Comparison of ENCODE assay signal across 1 cellular context in the genomic region with DNA sequence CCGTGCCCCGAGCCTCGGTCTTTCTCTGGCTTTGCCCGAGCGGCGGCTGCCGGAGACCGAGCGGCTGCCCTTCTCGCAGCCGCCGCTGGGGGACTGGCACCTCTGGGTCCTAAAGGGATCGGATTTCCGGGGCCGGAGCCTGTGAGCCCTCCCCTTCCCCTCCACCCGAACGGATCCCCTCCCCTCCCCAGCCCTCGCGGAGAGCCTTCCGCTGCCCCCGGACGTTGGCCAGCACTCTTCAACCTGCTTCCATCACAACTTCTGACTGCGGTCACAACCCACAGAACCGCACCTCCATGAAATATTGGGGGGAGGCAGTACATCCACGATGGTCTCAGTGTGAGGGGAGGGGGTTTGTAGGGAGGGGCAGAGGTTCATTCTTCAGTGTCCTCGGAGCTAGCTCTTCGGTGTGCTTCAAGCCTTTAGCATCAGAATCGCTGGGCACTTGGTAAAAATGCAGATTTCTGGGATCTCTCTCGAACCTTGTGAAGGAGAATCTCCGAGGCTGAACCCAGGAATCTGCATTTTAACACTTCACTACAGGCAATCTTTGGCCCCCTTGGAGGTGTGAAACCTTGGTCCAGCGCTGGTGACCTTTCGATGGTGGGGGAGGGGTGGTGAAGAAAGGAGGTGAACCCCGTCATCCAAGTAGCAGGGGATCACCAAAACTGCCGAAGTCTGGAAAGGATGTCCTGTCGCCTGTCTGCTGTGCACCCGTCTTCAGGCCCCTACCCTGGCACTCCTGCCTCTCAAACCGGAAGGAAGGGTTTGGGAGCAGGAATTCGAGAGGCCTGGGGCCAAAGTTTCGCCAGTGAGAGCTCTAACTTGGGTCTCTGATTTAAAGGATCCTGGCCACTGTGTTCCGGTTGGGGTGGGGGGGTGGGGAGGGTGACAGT.
TF ChIP-seq lines count a peak whose summit lies in the region.

No MANE protein-coding gene starts in this region.

TF ChIP-seq in HepG2, 621 proteins besides CTCF, POLR2A, EP300 and RAD21 (continued from another document and continues in another):
- TF ChIP-seq, protein P1, sequence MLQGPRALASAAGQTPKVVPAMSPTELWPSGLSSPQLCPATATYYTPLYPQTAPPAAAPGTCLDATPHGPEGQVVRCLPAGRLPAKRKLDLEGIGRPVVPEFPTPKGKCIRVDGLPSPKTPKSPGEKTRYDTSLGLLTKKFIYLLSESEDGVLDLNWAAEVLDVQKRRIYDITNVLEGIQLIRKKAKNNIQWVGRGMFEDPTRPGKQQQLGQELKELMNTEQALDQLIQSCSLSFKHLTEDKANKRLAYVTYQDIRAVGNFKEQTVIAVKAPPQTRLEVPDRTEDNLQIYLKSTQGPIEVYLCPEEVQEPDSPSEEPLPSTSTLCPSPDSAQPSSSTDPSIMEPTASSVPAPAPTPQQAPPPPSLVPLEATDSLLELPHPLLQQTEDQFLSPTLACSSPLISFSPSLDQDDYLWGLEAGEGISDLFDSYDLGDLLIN (CRISPR knock-in tag; IDR thresholded peaks at IDR 0.05; ENCODE audit: borderline replicate concordance), result no peak
- TF ChIP-seq CHD4 (IDR thresholded peaks at IDR 0.05; ENCODE audit: borderline replicate concordance, low read length) (peak; percentile 57; the same call in 1 of the 2 replicates), HNRNPL (IDR thresholded peaks at IDR 0.05; ENCODE audit: low read depth, low read length) (0 out of 2 replicates have a peak, but pooled peaks have one; percentile 52), ZNF34 (CRISPR knock-in tag; IDR thresholded peaks at IDR 0.05; ENCODE audit: borderline replicate concordance) (0 out of 2 replicates have a peak, but pooled peaks have one; percentile 17), GABPB1 (CRISPR knock-in tag; IDR thresholded peaks at IDR 0.05) (peak; percentile 79), SIX1 (CRISPR knock-in tag; IDR thresholded peaks at IDR 0.05; ENCODE audit: borderline replicate concordance) (peak; percentile 44; the same call in 1 of the 2 replicates), NR2F6 (IDR thresholded peaks at IDR 0.05) (peak; percentile 16; the same call in 1 of the 2 replicates), NR2F6 (CRISPR knock-in tag; IDR thresholded peaks at IDR 0.05) (no peak), ZNF773 (CRISPR knock-in tag; IDR thresholded peaks at IDR 0.05; ENCODE audit: borderline replicate concordance) (no peak), PCBP1 (IDR thresholded peaks at IDR 0.05; ENCODE audit: borderline replicate concordance, low read depth, low read length) (peak; percentile 97), ZSCAN20 (CRISPR knock-in tag; IDR thresholded peaks at IDR 0.05; ENCODE audit: borderline replicate concordance) (no peak; the same call in 1 of the 2 replicates), KLF16 (CRISPR knock-in tag; IDR thresholded peaks at IDR 0.05) (0 out of 4 replicates have a peak, but pooled peaks of 1 of the 2 experiments have one; percentile 49), HNRNPK (IDR thresholded peaks at IDR 0.05; ENCODE audit: low read depth, low read length, poor library complexity, severe bottlenecking) (peak; percentile 95), ZNF891 (CRISPR knock-in tag; IDR thresholded peaks at IDR 0.05) (no peak), ZNF160 (CRISPR knock-in tag; IDR thresholded peaks at IDR 0.05) (no peak), RBFOX2 (IDR thresholded peaks at IDR 0.05; ENCODE audit: low read depth, low read length) (no peak), ATF7-NPFF (CRISPR knock-in tag; IDR thresholded peaks at IDR 0.05; ENCODE audit: low read depth) (no peak), ZNF768 (CRISPR knock-in tag; IDR thresholded peaks at IDR 0.05) (peak; percentile 57; the same call in 1 of the 2 replicates), ETV5 (CRISPR knock-in tag; IDR thresholded peaks at IDR 0.05; ENCODE audit: borderline replicate concordance) (peak; percentile 81), SMYD3 (CRISPR knock-in tag; IDR thresholded peaks at IDR 0.05) (no peak), ZNF232 (CRISPR knock-in tag; IDR thresholded peaks at IDR 0.05; ENCODE audit: borderline replicate concordance) (no peak; the same call in 1 of the 2 replicates), ZNF337 (CRISPR knock-in tag; IDR thresholded peaks at IDR 0.05; ENCODE audit: borderline replicate concordance, low read depth) (no peak), ZSCAN29 (CRISPR knock-in tag; conservative IDR thresholded peaks at IDR 0.05) (0 out of 2 replicates have a peak, but pooled peaks have one; percentile 42), JUNB (CRISPR knock-in tag; IDR thresholded peaks at IDR 0.05; ENCODE audit: borderline replicate concordance) (0 out of 2 replicates have a peak, but pooled peaks have one; percentile 38), ZC3H13 (CRISPR knock-in tag; IDR thresholded peaks at IDR 0.05) (peak; percentile 22; the same call in 1 of the 2 replicates), MED8 (CRISPR knock-in tag; IDR thresholded peaks at IDR 0.05; ENCODE audit: insufficient replicate concordance) (peak; percentile 32), ZSCAN21 (CRISPR knock-in tag; IDR thresholded peaks at IDR 0.05; ENCODE audit: borderline replicate concordance) (peak; percentile 96), GABPA (IDR thresholded peaks at IDR 0.05; ENCODE audit: low read depth, low read length) (peak; percentile 52), GABPA (CRISPR knock-in tag; IDR thresholded peaks at IDR 0.05; ENCODE audit: low read depth) (peak; percentile 74)
- TF ChIP-seq, protein P2, sequence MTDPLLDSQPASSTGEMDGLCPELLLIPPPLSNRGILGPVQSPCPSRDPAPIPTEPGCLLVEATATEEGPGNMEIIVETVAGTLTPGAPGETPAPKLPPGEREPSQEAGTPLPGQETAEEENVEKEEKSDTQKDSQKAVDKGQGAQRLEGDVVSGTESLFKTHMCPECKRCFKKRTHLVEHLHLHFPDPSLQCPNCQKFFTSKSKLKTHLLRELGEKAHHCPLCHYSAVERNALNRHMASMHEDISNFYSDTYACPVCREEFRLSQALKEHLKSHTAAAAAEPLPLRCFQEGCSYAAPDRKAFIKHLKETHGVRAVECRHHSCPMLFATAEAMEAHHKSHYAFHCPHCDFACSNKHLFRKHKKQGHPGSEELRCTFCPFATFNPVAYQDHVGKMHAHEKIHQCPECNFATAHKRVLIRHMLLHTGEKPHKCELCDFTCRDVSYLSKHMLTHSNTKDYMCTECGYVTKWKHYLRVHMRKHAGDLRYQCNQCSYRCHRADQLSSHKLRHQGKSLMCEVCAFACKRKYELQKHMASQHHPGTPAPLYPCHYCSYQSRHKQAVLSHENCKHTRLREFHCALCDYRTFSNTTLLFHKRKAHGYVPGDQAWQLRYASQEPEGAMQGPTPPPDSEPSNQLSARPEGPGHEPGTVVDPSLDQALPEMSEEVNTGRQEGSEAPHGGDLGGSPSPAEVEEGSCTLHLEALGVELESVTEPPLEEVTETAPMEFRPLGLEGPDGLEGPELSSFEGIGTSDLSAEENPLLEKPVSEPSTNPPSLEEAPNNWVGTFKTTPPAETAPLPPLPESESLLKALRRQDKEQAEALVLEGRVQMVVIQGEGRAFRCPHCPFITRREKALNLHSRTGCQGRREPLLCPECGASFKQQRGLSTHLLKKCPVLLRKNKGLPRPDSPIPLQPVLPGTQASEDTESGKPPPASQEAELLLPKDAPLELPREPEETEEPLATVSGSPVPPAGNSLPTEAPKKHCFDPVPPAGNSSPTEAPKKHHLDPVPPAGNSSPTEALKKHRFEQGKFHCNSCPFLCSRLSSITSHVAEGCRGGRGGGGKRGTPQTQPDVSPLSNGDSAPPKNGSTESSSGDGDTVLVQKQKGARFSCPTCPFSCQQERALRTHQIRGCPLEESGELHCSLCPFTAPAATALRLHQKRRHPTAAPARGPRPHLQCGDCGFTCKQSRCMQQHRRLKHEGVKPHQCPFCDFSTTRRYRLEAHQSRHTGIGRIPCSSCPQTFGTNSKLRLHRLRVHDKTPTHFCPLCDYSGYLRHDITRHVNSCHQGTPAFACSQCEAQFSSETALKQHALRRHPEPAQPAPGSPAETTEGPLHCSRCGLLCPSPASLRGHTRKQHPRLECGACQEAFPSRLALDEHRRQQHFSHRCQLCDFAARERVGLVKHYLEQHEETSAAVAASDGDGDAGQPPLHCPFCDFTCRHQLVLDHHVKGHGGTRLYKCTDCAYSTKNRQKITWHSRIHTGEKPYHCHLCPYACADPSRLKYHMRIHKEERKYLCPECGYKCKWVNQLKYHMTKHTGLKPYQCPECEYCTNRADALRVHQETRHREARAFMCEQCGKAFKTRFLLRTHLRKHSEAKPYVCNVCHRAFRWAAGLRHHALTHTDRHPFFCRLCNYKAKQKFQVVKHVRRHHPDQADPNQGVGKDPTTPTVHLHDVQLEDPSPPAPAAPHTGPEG (CRISPR knock-in tag; IDR thresholded peaks at IDR 0.05), result no peak
- TF ChIP-seq, protein P3, sequence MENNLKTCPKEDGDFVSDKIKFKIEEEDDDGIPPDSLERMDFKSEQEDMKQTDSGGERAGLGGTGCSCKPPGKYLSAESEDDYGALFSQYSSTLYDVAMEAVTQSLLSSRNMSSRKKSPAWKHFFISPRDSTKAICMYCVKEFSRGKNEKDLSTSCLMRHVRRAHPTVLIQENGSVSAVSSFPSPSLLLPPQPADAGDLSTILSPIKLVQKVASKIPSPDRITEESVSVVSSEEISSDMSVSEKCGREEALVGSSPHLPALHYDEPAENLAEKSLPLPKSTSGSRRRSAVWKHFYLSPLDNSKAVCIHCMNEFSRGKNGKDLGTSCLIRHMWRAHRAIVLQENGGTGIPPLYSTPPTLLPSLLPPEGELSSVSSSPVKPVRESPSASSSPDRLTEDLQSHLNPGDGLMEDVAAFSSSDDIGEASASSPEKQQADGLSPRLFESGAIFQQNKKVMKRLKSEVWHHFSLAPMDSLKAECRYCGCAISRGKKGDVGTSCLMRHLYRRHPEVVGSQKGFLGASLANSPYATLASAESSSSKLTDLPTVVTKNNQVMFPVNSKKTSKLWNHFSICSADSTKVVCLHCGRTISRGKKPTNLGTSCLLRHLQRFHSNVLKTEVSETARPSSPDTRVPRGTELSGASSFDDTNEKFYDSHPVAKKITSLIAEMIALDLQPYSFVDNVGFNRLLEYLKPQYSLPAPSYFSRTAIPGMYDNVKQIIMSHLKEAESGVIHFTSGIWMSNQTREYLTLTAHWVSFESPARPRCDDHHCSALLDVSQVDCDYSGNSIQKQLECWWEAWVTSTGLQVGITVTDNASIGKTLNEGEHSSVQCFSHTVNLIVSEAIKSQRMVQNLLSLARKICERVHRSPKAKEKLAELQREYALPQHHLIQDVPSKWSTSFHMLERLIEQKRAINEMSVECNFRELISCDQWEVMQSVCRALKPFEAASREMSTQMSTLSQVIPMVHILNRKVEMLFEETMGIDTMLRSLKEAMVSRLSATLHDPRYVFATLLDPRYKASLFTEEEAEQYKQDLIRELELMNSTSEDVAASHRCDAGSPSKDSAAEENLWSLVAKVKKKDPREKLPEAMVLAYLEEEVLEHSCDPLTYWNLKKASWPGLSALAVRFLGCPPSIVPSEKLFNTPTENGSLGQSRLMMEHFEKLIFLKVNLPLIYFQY (CRISPR knock-in tag; IDR thresholded peaks at IDR 0.05; ENCODE audit: borderline replicate concordance), result 0 out of 2 replicates have a peak, but pooled peaks have one; percentile 17
- TF ChIP-seq, protein P4, sequence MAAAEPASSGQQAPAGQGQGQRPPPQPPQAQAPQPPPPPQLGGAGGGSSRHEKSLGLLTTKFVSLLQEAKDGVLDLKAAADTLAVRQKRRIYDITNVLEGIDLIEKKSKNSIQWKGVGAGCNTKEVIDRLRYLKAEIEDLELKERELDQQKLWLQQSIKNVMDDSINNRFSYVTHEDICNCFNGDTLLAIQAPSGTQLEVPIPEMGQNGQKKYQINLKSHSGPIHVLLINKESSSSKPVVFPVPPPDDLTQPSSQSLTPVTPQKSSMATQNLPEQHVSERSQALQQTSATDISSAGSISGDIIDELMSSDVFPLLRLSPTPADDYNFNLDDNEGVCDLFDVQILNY (CRISPR knock-in tag; conservative IDR thresholded peaks at IDR 0.05), result no peak
- TF ChIP-seq, protein P5, sequence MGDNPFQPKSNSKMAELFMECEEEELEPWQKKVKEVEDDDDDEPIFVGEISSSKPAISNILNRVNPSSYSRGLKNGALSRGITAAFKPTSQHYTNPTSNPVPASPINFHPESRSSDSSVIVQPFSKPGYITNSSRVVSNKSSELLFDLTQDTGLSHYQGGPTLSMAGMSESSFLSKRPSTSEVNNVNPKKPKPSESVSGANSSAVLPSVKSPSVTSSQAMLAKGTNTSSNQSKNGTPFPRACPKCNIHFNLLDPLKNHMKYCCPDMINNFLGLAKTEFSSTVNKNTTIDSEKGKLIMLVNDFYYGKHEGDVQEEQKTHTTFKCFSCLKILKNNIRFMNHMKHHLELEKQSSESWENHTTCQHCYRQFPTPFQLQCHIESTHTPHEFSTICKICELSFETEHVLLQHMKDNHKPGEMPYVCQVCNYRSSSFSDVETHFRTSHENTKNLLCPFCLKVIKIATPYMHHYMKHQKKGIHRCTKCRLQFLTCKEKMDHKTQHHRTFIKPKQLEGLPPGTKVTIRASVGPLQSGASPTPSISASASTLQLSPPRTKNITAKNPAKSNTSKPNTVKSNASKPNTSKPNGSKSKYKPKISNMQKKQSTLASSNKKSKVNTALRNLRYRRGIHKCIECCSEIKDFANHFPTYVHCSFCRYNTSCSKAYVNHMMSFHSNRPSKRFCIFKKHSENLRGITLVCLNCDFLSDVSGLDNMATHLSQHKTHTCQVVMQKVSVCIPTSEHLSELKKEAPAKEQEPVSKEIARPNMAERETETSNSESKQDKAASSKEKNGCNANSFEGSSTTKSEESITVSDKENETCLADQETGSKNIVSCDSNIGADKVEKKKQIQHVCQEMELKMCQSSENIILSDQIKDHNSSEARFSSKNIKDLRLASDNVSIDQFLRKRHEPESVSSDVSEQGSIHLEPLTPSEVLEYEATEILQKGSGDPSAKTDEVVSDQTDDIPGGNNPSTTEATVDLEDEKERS (CRISPR knock-in tag; IDR thresholded peaks at IDR 0.05), result no peak
- TF ChIP-seq, protein P6, sequence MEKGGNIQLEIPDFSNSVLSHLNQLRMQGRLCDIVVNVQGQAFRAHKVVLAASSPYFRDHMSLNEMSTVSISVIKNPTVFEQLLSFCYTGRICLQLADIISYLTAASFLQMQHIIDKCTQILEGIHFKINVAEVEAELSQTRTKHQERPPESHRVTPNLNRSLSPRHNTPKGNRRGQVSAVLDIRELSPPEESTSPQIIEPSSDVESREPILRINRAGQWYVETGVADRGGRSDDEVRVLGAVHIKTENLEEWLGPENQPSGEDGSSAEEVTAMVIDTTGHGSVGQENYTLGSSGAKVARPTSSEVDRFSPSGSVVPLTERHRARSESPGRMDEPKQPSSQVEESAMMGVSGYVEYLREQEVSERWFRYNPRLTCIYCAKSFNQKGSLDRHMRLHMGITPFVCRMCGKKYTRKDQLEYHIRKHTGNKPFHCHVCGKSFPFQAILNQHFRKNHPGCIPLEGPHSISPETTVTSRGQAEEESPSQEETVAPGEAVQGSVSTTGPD (CRISPR knock-in tag; IDR thresholded peaks at IDR 0.05), result no peak
- TF ChIP-seq, protein P7, sequence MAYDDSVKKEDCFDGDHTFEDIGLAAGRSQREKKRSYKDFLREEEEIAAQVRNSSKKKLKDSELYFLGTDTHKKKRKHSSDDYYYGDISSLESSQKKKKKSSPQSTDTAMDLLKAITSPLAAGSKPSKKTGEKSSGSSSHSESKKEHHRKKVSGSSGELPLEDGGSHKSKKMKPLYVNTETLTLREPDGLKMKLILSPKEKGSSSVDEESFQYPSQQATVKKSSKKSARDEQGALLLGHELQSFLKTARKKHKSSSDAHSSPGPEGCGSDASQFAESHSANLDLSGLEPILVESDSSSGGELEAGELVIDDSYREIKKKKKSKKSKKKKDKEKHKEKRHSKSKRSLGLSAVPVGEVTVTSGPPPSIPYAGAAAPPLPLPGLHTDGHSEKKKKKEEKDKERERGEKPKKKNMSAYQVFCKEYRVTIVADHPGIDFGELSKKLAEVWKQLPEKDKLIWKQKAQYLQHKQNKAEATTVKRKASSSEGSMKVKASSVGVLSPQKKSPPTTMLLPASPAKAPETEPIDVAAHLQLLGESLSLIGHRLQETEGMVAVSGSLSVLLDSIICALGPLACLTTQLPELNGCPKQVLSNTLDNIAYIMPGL (CRISPR knock-in tag; IDR thresholded peaks at IDR 0.05; ENCODE audit: borderline replicate concordance in 1 of 2, low read depth in 1 of 2), result peak; percentile 40 to 57; a peak in 2 of 4 replicates
